ENCODE assay signal across 1 cellular context in genomic region chr12:3673960-3674708, GRCh38.
TF ChIP-seq lines count a peak whose summit lies in the region.

No MANE protein-coding gene starts in this region.

TF ChIP-seq in IMR-90, 13 proteins besides CTCF, POLR2A, EP300 and RAD21:
- TF ChIP-seq SMC3 (IDR thresholded peaks at IDR 0.05; ENCODE audit: low read depth, low read length) (no peak), BHLHE40 (IDR thresholded peaks at IDR 0.05; ENCODE audit: low read depth, low read length) (no peak), RCOR1 (IDR thresholded peaks at IDR 0.05; ENCODE audit: insufficient replicate concordance, low read length) (no peak), MAFK (IDR thresholded peaks at IDR 0.05; ENCODE audit: low read depth, low read length) (no peak), FOS (IDR thresholded peaks at IDR 0.05; ENCODE audit: low read depth, low read length) (no peak)
